Comparison of ENCODE assay signal across 11 cellular contexts in genomic region chr7:45872116-45873034, GRCh38. TPM values are rescaled to one million over a fixed set of nuclear protein-coding genes. Genes with fewer than 3 reads are reported as not detected.
DNase-seq lines count a peak whose midpoint lies in the region; ATAC-seq and TF ChIP-seq lines count a peak whose summit lies in the region.
"Had no signal": no experiment of that assay in that cellular context is flagged by ENCODE, and none has a peak within 500 bp of the region (broad histone marks: within the 10 kb centered on the region; RNA-seq: fewer than 3 reads in every experiment).

No MANE protein-coding gene starts in this region.

- no peak overlapping the region for H3K4me3 Mint-ChIP-seq in CD4-positive, alpha-beta memory T cell
- H3K4me3 Mint-ChIP-seq: dendritic cell treated with granulocyte-macrophage colony-stimulating factor and Interleukin-4, amounts not matched to agents 40 ng/mL and 50 ng/mL, for 4 days had no signal

- no peaks in the 10 kb centered on the region for H3K36me3 Mint-ChIP-seq in CD4-positive, alpha-beta memory T cell

- no peaks in the 10 kb centered on the region for H3K36me3 ChIP-seq in left ventricle myocardium inferior
- H3K36me3 ChIP-seq in CD4-positive, alpha-beta memory T cell (ENCODE audit: insufficient read depth, low read length): no peaks in the 10 kb centered on the region

- H3K4me3 ChIP-seq in AG09309 (ENCODE audit: control insufficient read depth, low read depth, low read length): no peak overlapping the region
- H3K4me3 ChIP-seq in left ventricle myocardium inferior: no peak overlapping the region
- no peak overlapping the region for H3K4me3 ChIP-seq in CD4-positive, alpha-beta memory T cell (ENCODE audit: low read length in 2 of 2)

- POLR2A ChIA-PET in CD4-positive, alpha-beta memory T cell (lab: Charles Lee; ENCODE audit: partially characterized antibody): no interaction called here

- H3K4me1 Mint-ChIP-seq in CD4-positive, alpha-beta memory T cell: no peaks in the 10 kb centered on the region

- peaks cover 0 to 3% (median 0%) of the 10 kb centered on the region in 8 donors for H3K9me3 Mint-ChIP-seq in CD4-positive, alpha-beta memory T cell
- H3K9me3 Mint-ChIP-seq: dendritic cell treated with granulocyte-macrophage colony-stimulating factor and Interleukin-4, amounts not matched to agents 40 ng/mL and 50 ng/mL, for 4 days had no signal

- peaks cover 10% of the 10 kb centered on the region for H3K9me3 ChIP-seq in left ventricle myocardium inferior (replicated peaks)
- no peaks in the 10 kb centered on the region for H3K9me3 ChIP-seq in CD4-positive, alpha-beta memory T cell (ENCODE audit: control insufficient read depth in 1 of 2, low read length in 2 of 2)

- no peak overlapping the region for H3K27ac Mint-ChIP-seq in CD4-positive, alpha-beta memory T cell
- H3K27ac Mint-ChIP-seq: dendritic cell treated with granulocyte-macrophage colony-stimulating factor and Interleukin-4, amounts not matched to agents 40 ng/mL and 50 ng/mL, for 4 days had no signal

- no peak for ATAC-seq in GM19035 (IDR thresholded peaks at IDR 0.05; ENCODE audit: unreplicated experiment)

- peaks cover 8% of the 10 kb centered on the region for H3K27me3 ChIP-seq in left ventricle myocardium inferior (ENCODE audit: low read depth)
- no peaks in the 10 kb centered on the region for H3K27me3 ChIP-seq in CD4-positive, alpha-beta memory T cell (ENCODE audit: insufficient read depth, low read length)

- DNase-seq in AG09309 (ENCODE audit: low read depth) (no peak), GM20000 (ENCODE audit: low spot score) (no peak), SHP77 (lab: John Stamatoyannopoulos, UW) (peak; percentile 8 to 31), left ventricle myocardium inferior (no peak), NCI-H187 (lab: John Stamatoyannopoulos, UW) (no peak), NCI-H2081 (lab: John Stamatoyannopoulos, UW) (no peak)
- no peak for DNase-seq in CD4-positive, alpha-beta memory T cell
- DNase-seq: NCI-H187 treated with DMSO at 0.1 percent for 48 hours had no signal

- CTCF ChIA-PET in CD4-positive, alpha-beta memory T cell (lab: Charles Lee; ENCODE audit: partially characterized antibody): interaction anchor here (0.7 kb wide), 1 partner anchor 15 kb away, joined by 3 read pairs; no protein-coding TSS in a partner anchor

- TF ChIP-seq CTCF in AG09309 (IDR thresholded peaks at IDR 0.05; ENCODE audit: control insufficient read depth, insufficient read depth, low read depth, low read length, missing control alignments): peak; percentile 60
- peak; percentile 61 for TF ChIP-seq CTCF in GM20000 (IDR thresholded peaks at IDR 0.05; ENCODE audit: extremely low read depth, missing control alignments)
- TF ChIP-seq CTCF in left ventricle myocardium inferior (IDR thresholded peaks at IDR 0.05; ENCODE audit: borderline replicate concordance): peak; percentile 51

- intact Hi-C loops in left ventricle myocardium inferior (cut with micrococcal nuclease): no loop called here
- intact Hi-C loops in CD4-positive, alpha-beta memory T cell (cut with micrococcal nuclease): no loop called here

- H3K27me3 Mint-ChIP-seq in CD4-positive, alpha-beta memory T cell: peaks cover 3 to 8% of the 10 kb centered on the region in 2 donors
- H3K27me3 Mint-ChIP-seq: dendritic cell treated with granulocyte-macrophage colony-stimulating factor and Interleukin-4, amounts not matched to agents 40 ng/mL and 50 ng/mL, for 4 days had no signal

- H3K4me1 ChIP-seq in left ventricle myocardium inferior: no peaks in the 10 kb centered on the region
- no peaks in the 10 kb centered on the region for H3K4me1 ChIP-seq in CD4-positive, alpha-beta memory T cell (ENCODE audit: insufficient read depth, low read length)

- no peak overlapping the region for H3K27ac ChIP-seq in left ventricle myocardium inferior (replicated peaks)
- H3K27ac ChIP-seq in CD4-positive, alpha-beta memory T cell (ENCODE audit: low read depth, low read length): no peak overlapping the region

RNA-seq across cellular contexts. Expression of gene CCDC201, which starts 0.5 kb away (rescaled TPM):
- not detected for total RNA-seq in left ventricle myocardium inferior
- total RNA-seq in CD4-positive, alpha-beta memory T cell: not detected
- polyA plus RNA-seq in CD4-positive, alpha-beta memory T cell: not detected
- total RNA-seq: mucosa of gallbladder had no signal

RNA-seq across cellular contexts. Expression of gene IGFBP1, which starts 15.9 kb away (rescaled TPM):
- not detected for total RNA-seq in left ventricle myocardium inferior
- not detected for total RNA-seq in CD4-positive, alpha-beta memory T cell
- not detected for polyA plus RNA-seq in CD4-positive, alpha-beta memory T cell

RNA-seq across cellular contexts. Expression of gene IGFBP3, which starts 48.7 kb away (rescaled TPM):
- total RNA-seq in left ventricle myocardium inferior: 60.8 TPM
- 10 to 100 TPM; 18.4 to 19.0 TPM for total RNA-seq in CD4-positive, alpha-beta memory T cell
- 10 to 100 TPM; 10.4 to 12.9 TPM for polyA plus RNA-seq in CD4-positive, alpha-beta memory T cell

Comparison
In these comparisons a context has a peak if more than half of its experiments do, and no peak if none do; other contexts are left out.
1. DNase-seq: peak in SHP77 (2 of 2); none in AG09309 (single experiment), GM20000 (single experiment), left ventricle myocardium inferior (single experiment), NCI-H187 (0 of 2), NCI-H2081 (0 of 2) and CD4-positive, alpha-beta memory T cell (0 of 5).
2. Peak in every context shown above with its lines, with median percentiles within 50 percentile points of each other: CTCF ChIP-seq.